10 cellular contexts compared by ENCODE assay signal in the genomic region with DNA sequence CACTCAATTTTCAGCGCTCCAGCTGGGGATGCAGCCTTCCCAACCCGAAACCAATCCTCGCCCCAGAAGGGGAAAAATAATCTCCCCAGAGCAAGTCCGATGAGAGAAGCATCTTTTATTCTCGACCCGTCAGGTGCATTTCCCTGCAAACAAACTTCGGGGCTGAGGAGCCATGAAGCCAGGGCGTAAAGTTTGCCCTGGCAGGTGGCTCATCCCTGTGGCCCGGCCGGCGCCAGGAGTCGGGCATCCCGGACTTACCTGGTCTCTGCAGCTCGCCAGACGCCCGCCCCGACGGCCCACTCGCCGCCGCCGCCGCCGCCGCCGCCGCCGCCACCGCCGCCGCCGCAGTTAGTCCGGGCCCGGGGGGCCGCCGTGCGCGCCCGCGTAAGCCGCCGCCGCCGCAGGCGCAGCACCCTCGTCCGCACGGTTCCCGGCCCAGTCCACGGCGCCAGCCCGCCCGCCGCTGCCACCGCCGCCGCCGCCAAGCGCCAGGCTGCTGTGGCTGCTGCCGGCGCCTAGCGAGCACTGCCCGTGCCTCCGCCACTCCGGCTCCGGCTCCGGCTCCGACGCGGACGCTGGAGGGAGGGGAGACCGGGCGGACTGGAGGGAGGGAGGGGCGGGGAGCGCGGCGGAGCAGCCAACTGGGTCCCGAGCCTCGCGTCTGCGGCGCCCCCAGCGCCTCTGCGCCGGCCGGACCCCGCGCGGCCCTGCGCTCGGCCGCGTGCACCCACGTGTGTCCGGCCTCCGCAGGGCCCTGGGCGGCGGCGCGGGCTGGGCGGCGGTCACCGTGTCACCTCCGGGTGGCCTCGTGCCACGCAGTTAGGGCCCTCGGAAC. TPM values are rescaled to one million over a fixed set of nuclear protein-coding genes. Genes with fewer than 3 reads are reported as not detected.
DNase-seq lines count a peak whose midpoint lies in the region; ATAC-seq, FAIRE-seq and TF ChIP-seq lines count a peak whose summit lies in the region.
"Had no signal": no experiment of that assay in that cellular context is flagged by ENCODE, and none has a peak within 500 bp of the region (broad histone marks: within the 10 kb centered on the region; RNA-seq: fewer than 3 reads in every experiment).

Gene CNTN3, minus strand, starts transcription at position 527 of the 835 bp plus-strand sequence. CDS start 93,547 bp downstream, outside the sequence.

- H3K27me3 Mint-ChIP-seq in WTC11 (ENCODE audit: low read depth): peaks cover 76% of the 10 kb centered on the region
- H3K27me3 Mint-ChIP-seq in activated naive CD4-positive, alpha-beta T cell treated with anti-CD3 and anti-CD28 coated beads for 36 hours (ENCODE audit: low read depth): peaks cover 23% of the 10 kb centered on the region
- no peaks in the 10 kb centered on the region for H3K27me3 Mint-ChIP-seq in effector memory CD8-positive, alpha-beta T cell

- CTCF ChIA-PET in WTC11 (lab: Charles Lee): no interaction called here
- CTCF ChIA-PET in activated naive CD4-positive, alpha-beta T cell treated with anti-CD3 and anti-CD28 coated beads for 36 hours (lab: Charles Lee): no interaction called here

- intact Hi-C loops in right cardiac atrium (cut with DNase I): no loop called here
- intact Hi-C loops in activated naive CD4-positive, alpha-beta T cell treated with anti-CD3 and anti-CD28 coated beads for 36 hours (cut with micrococcal nuclease): no loop called here

- no peak for FAIRE-seq in D721Med (lab: Jason Lieb, UNC)

- no peaks in the 10 kb centered on the region for H3K9me3 Mint-ChIP-seq in WTC11
- peaks cover 2% of the 10 kb centered on the region for H3K9me3 Mint-ChIP-seq in stimulated activated effector memory CD8-positive, alpha-beta T cell treated with anti-CD3 and anti-CD28 coated beads, Interleukin-12 subunit alpha, Interleukin-12 subunit beta, amount 100 ng/mL, for 72 hours
- peaks cover under 1% of the 10 kb centered on the region for H3K9me3 Mint-ChIP-seq in activated naive CD4-positive, alpha-beta T cell treated with anti-CD3 and anti-CD28 coated beads for 36 hours
- H3K9me3 Mint-ChIP-seq in effector memory CD8-positive, alpha-beta T cell: peaks cover 2 to 3% of the 10 kb centered on the region in 2 donors

- TF ChIP-seq CTCF in D721Med (IDR thresholded peaks at IDR 0.05; ENCODE audit: insufficient read depth, missing control alignments) (no peak), WTC11 (IDR thresholded peaks at IDR 0.05) (no peak)

- no peaks in the 10 kb centered on the region for H3K9me3 ChIP-seq in right cardiac atrium (ENCODE audit: control insufficient read depth, low read length)

- H3K4me1 Mint-ChIP-seq in WTC11: 0 out of 2 replicates have a peak, but pooled peaks cover 2% of the 10 kb centered on the region
- H3K4me1 Mint-ChIP-seq in stimulated activated effector memory CD8-positive, alpha-beta T cell treated with anti-CD3 and anti-CD28 coated beads, Interleukin-12 subunit alpha, Interleukin-12 subunit beta, amount 100 ng/mL, for 72 hours: no peaks in the 10 kb centered on the region
- H3K4me1 Mint-ChIP-seq in activated naive CD4-positive, alpha-beta T cell treated with anti-CD3 and anti-CD28 coated beads for 36 hours (ENCODE audit: low read depth): no peaks in the 10 kb centered on the region
- H3K4me1 Mint-ChIP-seq in effector memory CD8-positive, alpha-beta T cell (ENCODE audit: low read depth in 2 of 2): no peaks in the 10 kb centered on the region

- ATAC-seq in WTC11 (peak; percentile 84), right cardiac atrium (peak; percentile 65 to 67)
- no peak for ATAC-seq in stimulated activated effector memory CD8-positive, alpha-beta T cell treated with anti-CD3 and anti-CD28 coated beads, Interleukin-12 subunit alpha, Interleukin-12 subunit beta, amount 100 ng/mL, for 72 hours
- ATAC-seq in effector memory CD8-positive, alpha-beta T cell (replicated peaks): no peak

- peak within 1 kb of the TSS; percentile 70 for H3K4me3 Mint-ChIP-seq in WTC11
- H3K4me3 Mint-ChIP-seq in stimulated activated effector memory CD8-positive, alpha-beta T cell treated with anti-CD3 and anti-CD28 coated beads, Interleukin-12 subunit alpha, Interleukin-12 subunit beta, amount 100 ng/mL, for 72 hours: no peak within 1 kb of the TSS
- H3K4me3 Mint-ChIP-seq in activated naive CD4-positive, alpha-beta T cell treated with anti-CD3 and anti-CD28 coated beads for 36 hours: no peak within 1 kb of the TSS
- H3K4me3 Mint-ChIP-seq in effector memory CD8-positive, alpha-beta T cell: no peak within 1 kb of the TSS

- H3K27ac ChIP-seq in right cardiac atrium (ENCODE audit: low read length) (no peak within 1 kb of the TSS), rectal smooth muscle tissue (ENCODE audit: low read depth, low read length) (no peak within 1 kb of the TSS)
- H3K27ac ChIP-seq: KMS-11 had no signal

- no peaks in the 10 kb centered on the region for H3K4me1 ChIP-seq in right cardiac atrium (ENCODE audit: control insufficient read depth, insufficient read depth, low read length)
- no peaks in the 10 kb centered on the region for H3K4me1 ChIP-seq in rectal smooth muscle tissue (ENCODE audit: control insufficient read depth, insufficient read depth, low read length)

- no peaks in the 10 kb centered on the region for H3K27me3 ChIP-seq in right cardiac atrium (ENCODE audit: control insufficient read depth, insufficient read depth)
- no peaks in the 10 kb centered on the region for H3K27me3 ChIP-seq in rectal smooth muscle tissue (ENCODE audit: control insufficient read depth, insufficient read depth, low read length)

- WGBS in right cardiac atrium: 1% methylated on average over 107 of the region's 107 CpGs

- H3K4me3 ChIP-seq in right cardiac atrium (ENCODE audit: low read length): peak within 1 kb of the TSS; percentile 75
- peak within 1 kb of the TSS; percentile 75 for H3K4me3 ChIP-seq in rectal smooth muscle tissue (ENCODE audit: low read length)

- DNase-seq in D721Med (ENCODE audit: insufficient read length, low spot score) (peak; percentile 33), WTC11 (ENCODE audit: low spot score) (peak; percentile 60), right cardiac atrium (peak; percentile 15 to 56 (median 53)), NCI-H2196 treated with DMSO at 0.1 percent for 48 hours (lab: John Stamatoyannopoulos, UW; ENCODE audit: unreplicated experiment) (no peak)
- no peak for DNase-seq in stimulated activated effector memory CD8-positive, alpha-beta T cell treated with anti-CD3 and anti-CD28 coated beads, Interleukin-12 subunit alpha, Interleukin-12 subunit beta, amount 100 ng/mL, for 72 hours (ENCODE audit: low spot score in 2 of 2)
- DNase-seq in activated naive CD4-positive, alpha-beta T cell treated with anti-CD3 and anti-CD28 coated beads for 36 hours: no peak
- DNase-seq in effector memory CD8-positive, alpha-beta T cell: no peak
- DNase-seq: activated CD4-positive, alpha-beta T cell treated with anti-CD3 and anti-CD28 coated beads, Interleukin-2, amount 50 U/mL, for 4 hours had no signal

- H3K9ac ChIP-seq in rectal smooth muscle tissue (ENCODE audit: low read length): no peak within 1 kb of the TSS
- H3K9ac ChIP-seq: KMS-11 had no signal

- no peaks in the 10 kb centered on the region for H3K36me3 Mint-ChIP-seq in WTC11
- no peaks in the 10 kb centered on the region for H3K36me3 Mint-ChIP-seq in stimulated activated effector memory CD8-positive, alpha-beta T cell treated with anti-CD3 and anti-CD28 coated beads, Interleukin-12 subunit alpha, Interleukin-12 subunit beta, amount 100 ng/mL, for 72 hours
- no peaks in the 10 kb centered on the region for H3K36me3 Mint-ChIP-seq in activated naive CD4-positive, alpha-beta T cell treated with anti-CD3 and anti-CD28 coated beads for 36 hours (ENCODE audit: low read depth)
- no peaks in the 10 kb centered on the region for H3K36me3 Mint-ChIP-seq in effector memory CD8-positive, alpha-beta T cell (ENCODE audit: insufficient read depth)

- H3K27ac Mint-ChIP-seq in WTC11: no peak within 1 kb of the TSS
- no peak within 1 kb of the TSS for H3K27ac Mint-ChIP-seq in stimulated activated effector memory CD8-positive, alpha-beta T cell treated with anti-CD3 and anti-CD28 coated beads, Interleukin-12 subunit alpha, Interleukin-12 subunit beta, amount 100 ng/mL, for 72 hours
- H3K27ac Mint-ChIP-seq in activated naive CD4-positive, alpha-beta T cell treated with anti-CD3 and anti-CD28 coated beads for 36 hours: no peak within 1 kb of the TSS
- no peak within 1 kb of the TSS for H3K27ac Mint-ChIP-seq in effector memory CD8-positive, alpha-beta T cell

- H3K36me3 ChIP-seq in rectal smooth muscle tissue (ENCODE audit: control insufficient read depth, insufficient read depth, low read length): no peaks in the 10 kb centered on the region

- POLR2A ChIA-PET in WTC11 (lab: Charles Lee): no interaction called here

TF ChIP-seq in WTC11, 78 proteins besides CTCF, POLR2A, EP300 and RAD21 (continues in another document):
- TF ChIP-seq ZNF138 (CRISPR knock-in tag; conservative IDR thresholded peaks at IDR 0.05) (no peak), ZNF263 (CRISPR knock-in tag; IDR thresholded peaks at IDR 0.05; ENCODE audit: low read depth) (0 out of 2 replicates have a peak, but pooled peaks have one; percentile 35), CBFB (CRISPR knock-in tag; IDR thresholded peaks at IDR 0.05; ENCODE audit: low read depth) (0 out of 2 replicates have a peak, but pooled peaks have one; percentile 50), RELA (CRISPR knock-in tag; IDR thresholded peaks at IDR 0.05; ENCODE audit: borderline replicate concordance) (no peak), ZNF671 (CRISPR knock-in tag; IDR thresholded peaks at IDR 0.05) (no peak)
- TF ChIP-seq, protein P1, sequence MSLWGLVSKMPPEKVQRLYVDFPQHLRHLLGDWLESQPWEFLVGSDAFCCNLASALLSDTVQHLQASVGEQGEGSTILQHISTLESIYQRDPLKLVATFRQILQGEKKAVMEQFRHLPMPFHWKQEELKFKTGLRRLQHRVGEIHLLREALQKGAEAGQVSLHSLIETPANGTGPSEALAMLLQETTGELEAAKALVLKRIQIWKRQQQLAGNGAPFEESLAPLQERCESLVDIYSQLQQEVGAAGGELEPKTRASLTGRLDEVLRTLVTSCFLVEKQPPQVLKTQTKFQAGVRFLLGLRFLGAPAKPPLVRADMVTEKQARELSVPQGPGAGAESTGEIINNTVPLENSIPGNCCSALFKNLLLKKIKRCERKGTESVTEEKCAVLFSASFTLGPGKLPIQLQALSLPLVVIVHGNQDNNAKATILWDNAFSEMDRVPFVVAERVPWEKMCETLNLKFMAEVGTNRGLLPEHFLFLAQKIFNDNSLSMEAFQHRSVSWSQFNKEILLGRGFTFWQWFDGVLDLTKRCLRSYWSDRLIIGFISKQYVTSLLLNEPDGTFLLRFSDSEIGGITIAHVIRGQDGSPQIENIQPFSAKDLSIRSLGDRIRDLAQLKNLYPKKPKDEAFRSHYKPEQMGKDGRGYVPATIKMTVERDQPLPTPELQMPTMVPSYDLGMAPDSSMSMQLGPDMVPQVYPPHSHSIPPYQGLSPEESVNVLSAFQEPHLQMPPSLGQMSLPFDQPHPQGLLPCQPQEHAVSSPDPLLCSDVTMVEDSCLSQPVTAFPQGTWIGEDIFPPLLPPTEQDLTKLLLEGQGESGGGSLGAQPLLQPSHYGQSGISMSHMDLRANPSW (CRISPR knock-in tag; conservative IDR thresholded peaks at IDR 0.05; ENCODE audit: low read depth): no peak

RNA-seq across cellular contexts. Expression of gene CNTN3, which starts in this region (rescaled TPM):
- total RNA-seq in WTC11 (2021): 0.14 to 0.17 TPM (median 0.14 TPM) in 3 replicates
- 1 to 10 TPM; 6.3 to 9.5 (median 7.8) TPM for total RNA-seq in right cardiac atrium
- 5.6 TPM for polyA plus RNA-seq in right cardiac atrium
- total RNA-seq in activated naive CD4-positive, alpha-beta T cell treated with anti-CD3 and anti-CD28 coated beads for 36 hours: not detected

Comparison
In these comparisons a context has a peak if more than half of its experiments do, and no peak if none do; other contexts are left out.
1. Peak in DNase-seq and ATAC-seq in WTC11; RNA of the gene not detected or under 1 TPM.
2. DNase-seq: peak in D721Med (single experiment) and right cardiac atrium (3 of 3); none in stimulated activated effector memory CD8-positive, alpha-beta T cell treated with anti-CD3 and anti-CD28 coated beads, Interleukin-12 subunit alpha, Interleukin-12 subunit beta, amount 100 ng/mL, for 72 hours (0 of 2), activated naive CD4-positive, alpha-beta T cell treated with anti-CD3 and anti-CD28 coated beads for 36 hours (single experiment), NCI-H2196 treated with DMSO at 0.1 percent for 48 hours (single experiment) and effector memory CD8-positive, alpha-beta T cell (0 of 3).
3. ATAC-seq: peak in right cardiac atrium (2 of 2); none in stimulated activated effector memory CD8-positive, alpha-beta T cell treated with anti-CD3 and anti-CD28 coated beads, Interleukin-12 subunit alpha, Interleukin-12 subunit beta, amount 100 ng/mL, for 72 hours (single experiment) and effector memory CD8-positive, alpha-beta T cell (single experiment).